9 cellular contexts compared by ENCODE assay signal in the genomic region with DNA sequence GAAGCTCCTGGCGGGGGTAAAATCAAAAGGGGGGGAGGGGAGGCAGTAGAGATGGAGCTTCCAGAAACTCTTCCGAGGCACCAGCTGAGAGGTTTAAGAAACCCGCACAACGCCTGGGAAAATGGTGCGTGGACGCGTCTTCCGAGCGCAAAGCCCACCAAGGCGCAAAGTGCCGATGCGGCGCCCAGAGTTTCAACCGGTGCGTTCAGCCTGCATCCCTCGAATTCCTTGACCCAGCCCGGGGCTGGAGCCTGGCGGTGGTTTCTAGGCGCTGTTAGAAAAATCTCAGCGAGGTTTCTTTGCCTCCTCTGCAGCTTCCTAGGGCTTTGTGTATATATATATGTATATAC. TPM values are rescaled to one million over a fixed set of nuclear protein-coding genes. Genes with fewer than 3 reads are reported as not detected.
DNase-seq lines count a peak whose midpoint lies in the region; ATAC-seq and TF ChIP-seq lines count a peak whose summit lies in the region.
"Had no signal": no experiment of that assay in that cellular context is flagged by ENCODE, and none has a peak within 500 bp of the region (broad histone marks: within the 10 kb centered on the region; RNA-seq: fewer than 3 reads in every experiment).

No MANE protein-coding gene starts in this region.

- intact Hi-C loops in prostate gland (cut with DNase I), result no loop called here

- no peak for TF ChIP-seq RAD21 in SK-N-SH (IDR thresholded peaks at IDR 0.05; ENCODE audit: low read length)

- peak overlapping the region; percentile 59; the same call in 1 of the 2 replicates for H2AFZ ChIP-seq in SK-N-SH (ENCODE audit: low read depth)

- H4K20me1 ChIP-seq in SK-N-SH (ENCODE audit: insufficient read depth), result no peaks in the 10 kb centered on the region

- H3K9ac ChIP-seq in SK-N-SH, result no peak overlapping the region

- CTCF ChIA-PET in SK-N-SH (lab: Yijun Ruan, JAX), result interaction anchor here (0.9 to 4.8 kb wide), 14 partner anchors 8 to 255 kb away, joined by 3 to 30 read pairs (median 4); no protein-coding TSS in a partner anchor

- H3K9me3 ChIP-seq in SK-N-SH, result no peaks in the 10 kb centered on the region
- H3K9me3 ChIP-seq in prostate gland, result no peaks in the 10 kb centered on the region

- H3K4me3 ChIP-seq in SK-N-SH (ENCODE audit: low read depth in 2 of 2, low read length in 1 of 2), result peak overlapping the region; percentile 56 to 64
- H3K4me3 ChIP-seq in fibroblast of the aortic adventitia (ENCODE audit: low read depth, low read length), result peak overlapping the region; percentile 56
- peak overlapping the region; percentile 52 for H3K4me3 ChIP-seq in retinal pigment epithelial cell (ENCODE audit: low read length)
- H3K4me3 ChIP-seq in prostate gland, result peak overlapping the region in 1 of 2 donors; percentile 16

- H3K36me3 ChIP-seq in SK-N-SH (replicated peaks in 1 of 2; ENCODE audit: control insufficient read depth in 1 of 2, insufficient read depth in 2 of 2, low read length in 1 of 2) (no peaks in the 10 kb centered on the region), prostate gland (no peaks in the 10 kb centered on the region)

- TF ChIP-seq EP300 in SK-N-SH (IDR thresholded peaks at IDR 0.05; ENCODE audit: borderline replicate concordance in 1 of 2, low read depth in 1 of 2, low read length in 1 of 2), result no peak

- TF ChIP-seq CTCF in SK-N-SH (IDR thresholded peaks at IDR 0.05) (no peak), fibroblast of the aortic adventitia (IDR thresholded peaks at IDR 0.05; ENCODE audit: insufficient read depth, low read length) (no peak), retinal pigment epithelial cell (conservative IDR thresholded peaks at IDR 0.05; ENCODE audit: low read depth, low read length) (peak; percentile 17), prostate gland (IDR thresholded peaks at IDR 0.05) (no peak)

- H3K9me2 ChIP-seq in SK-N-SH, result no peaks in the 10 kb centered on the region

- POLR2A ChIA-PET in SK-N-SH (lab: Yijun Ruan, JAX), result interaction anchor here (1.0 to 1.5 kb wide), 4 partner anchors 13 to 259 kb away, joined by 3 to 5 read pairs (median 3); a partner anchor contains a TSS

- H3K27ac ChIP-seq in SK-N-SH (ENCODE audit: low read depth in 2 of 2, low read length in 1 of 2), result peak overlapping the region in 1 of 2 experiments; percentile 93; a peak in 2 of 4 replicates
- H3K27ac ChIP-seq in prostate gland, result no peak overlapping the region

- TF ChIP-seq POLR2A in prostate gland (IDR thresholded peaks at IDR 0.05), result no peak
- no peak for TF ChIP-seq POLR2A in GM18505 (IDR thresholded peaks at IDR 0.05; ENCODE audit: borderline replicate concordance, extremely low read depth, insufficient read depth, insufficient read length)

- ATAC-seq in GM18505 (IDR thresholded peaks at IDR 0.05; ENCODE audit: unreplicated experiment), result no peak

- H3K4me1 ChIP-seq in SK-N-SH (ENCODE audit: control insufficient read depth in 1 of 2, insufficient read depth in 2 of 2, low read depth in 1 of 2, low read length in 1 of 2) (peaks cover 0 to 8% of the 10 kb centered on the region in 2 experiments; a peak in 1 of 4 replicates), prostate gland (replicated peaks) (no peaks in the 10 kb centered on the region)

- H3K27me3 ChIP-seq in SK-N-SH (ENCODE audit: insufficient read depth) (peaks cover 31% of the 10 kb centered on the region), prostate gland (replicated peaks; ENCODE audit: insufficient read depth) (peaks cover 9% of the 10 kb centered on the region)

- peak overlapping the region; percentile 78 for H3K4me2 ChIP-seq in SK-N-SH

- no peaks in the 10 kb centered on the region for H3F3A ChIP-seq in SK-N-SH (replicated peaks; ENCODE audit: insufficient read depth)

- no peaks in the 10 kb centered on the region for H3K79me2 ChIP-seq in SK-N-SH (ENCODE audit: insufficient read depth)

- peak; percentile 19 for DNase-seq in DMS53 treated with DMSO at 0.1 percent for 48 hours (lab: John Stamatoyannopoulos, UW; ENCODE audit: unreplicated experiment)
- no peak for DNase-seq in SK-N-SH
- no peak for DNase-seq in fibroblast of the aortic adventitia (ENCODE audit: low read depth)
- no peak for DNase-seq in retinal pigment epithelial cell (ENCODE audit: low read depth)
- DNase-seq in NCI-H2196 treated with DMSO at 0.1 percent for 48 hours (lab: John Stamatoyannopoulos, UW; ENCODE audit: unreplicated experiment), result no peak
- DNase-seq in prostate gland (ENCODE audit: low spot score), result no peak
- DNase-seq in MV-4-11 (lab: John Stamatoyannopoulos, UW), result no peak
- DNase-seq: KBM-7 had no signal

- WGBS in SK-N-SH (ENCODE audit: low lambda C conversion rate), result 2% methylated on average over 19 of the region's 20 CpGs
- 1% methylated on average over 20 of the region's 20 CpGs for WGBS in prostate gland

TF ChIP-seq in SK-N-SH, 30 proteins besides CTCF, POLR2A, EP300 and RAD21:
- TF ChIP-seq JUND (IDR thresholded peaks at IDR 0.05) (no peak), GABPA (IDR thresholded peaks at IDR 0.05; ENCODE audit: low read depth) (no peak), ELF1 (IDR thresholded peaks at IDR 0.05) (no peak), MXI1 (IDR thresholded peaks at IDR 0.05; ENCODE audit: low read depth, low read length) (peak; percentile 11; the same call in 1 of the 2 replicates)

RNA-seq across cellular contexts. Expression of a gene that starts 0.5 kb away (rescaled TPM):
- 0.23 and 0.49 TPM in 2 replicates for polyA plus RNA-seq in SK-N-SH (2012; rRNA removed)
- polyA plus RNA-seq in SK-N-SH (2012; cell fraction: cytosol; rRNA removed), result 0.95 and 1.4 TPM in 2 replicates
- polyA plus RNA-seq in SK-N-SH (2012; cell fraction: nucleus; rRNA removed), result 0.16 and 0.19 TPM in 2 replicates
- total RNA-seq in fibroblast of the aortic adventitia (ENCODE audit: low replicate concordance), result 0.09 TPM in 1 of 2 replicates, not detected in the other
- total RNA-seq in prostate gland, result 1 to 10 TPM in 1 of 2 donors, not detected in 1; 4.3 TPM
